In the genomic region with DNA sequence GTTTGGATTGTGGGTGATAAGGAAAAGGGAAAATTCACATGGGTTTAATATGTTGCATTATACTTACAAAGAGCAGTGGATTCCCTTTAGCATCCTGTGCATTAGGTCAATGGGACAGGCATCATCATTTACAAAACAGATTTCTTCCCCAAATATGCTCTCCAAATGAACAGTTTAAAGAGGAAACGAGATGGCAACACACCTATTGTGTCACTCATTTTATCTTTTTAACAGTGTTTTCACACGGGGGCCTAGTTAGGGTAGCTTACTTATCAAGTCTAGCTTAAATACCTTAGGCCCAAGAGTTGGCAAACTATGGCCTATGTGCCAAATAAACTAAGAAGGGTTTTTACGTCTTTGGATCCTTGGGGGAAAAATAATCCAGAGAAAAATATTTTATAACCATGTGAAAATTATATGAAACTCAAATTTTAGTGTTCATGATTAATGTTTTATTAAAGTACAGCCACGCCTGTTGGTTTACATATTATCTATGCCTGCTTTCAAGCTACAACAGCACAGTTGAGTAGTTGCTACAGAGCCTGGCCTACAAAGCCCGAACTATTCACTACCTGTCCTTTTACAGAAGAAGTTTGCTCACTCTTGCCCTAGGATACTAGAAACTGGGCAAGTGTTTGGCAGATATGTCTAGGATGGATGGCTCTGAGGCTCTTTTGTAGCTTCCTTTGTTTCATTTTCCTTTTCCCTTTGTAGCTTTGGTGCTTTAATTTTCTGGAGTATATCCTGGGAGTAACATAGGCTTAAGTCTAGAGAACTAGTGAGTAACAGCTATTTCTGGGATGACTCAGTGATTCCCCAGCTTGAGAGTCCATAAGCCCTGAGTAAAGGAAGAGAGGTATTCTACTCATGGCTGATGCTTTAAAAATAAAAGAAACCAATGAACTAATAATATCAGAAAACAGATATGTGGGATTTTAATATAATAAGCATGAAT, we compare ENCODE assay signal across 1 cellular context.
TF ChIP-seq lines count a peak whose summit lies in the region.

No MANE protein-coding gene starts in this region.

TF ChIP-seq in GM23338, 12 proteins besides CTCF, POLR2A, EP300 and RAD21:
- TF ChIP-seq, protein P1, sequence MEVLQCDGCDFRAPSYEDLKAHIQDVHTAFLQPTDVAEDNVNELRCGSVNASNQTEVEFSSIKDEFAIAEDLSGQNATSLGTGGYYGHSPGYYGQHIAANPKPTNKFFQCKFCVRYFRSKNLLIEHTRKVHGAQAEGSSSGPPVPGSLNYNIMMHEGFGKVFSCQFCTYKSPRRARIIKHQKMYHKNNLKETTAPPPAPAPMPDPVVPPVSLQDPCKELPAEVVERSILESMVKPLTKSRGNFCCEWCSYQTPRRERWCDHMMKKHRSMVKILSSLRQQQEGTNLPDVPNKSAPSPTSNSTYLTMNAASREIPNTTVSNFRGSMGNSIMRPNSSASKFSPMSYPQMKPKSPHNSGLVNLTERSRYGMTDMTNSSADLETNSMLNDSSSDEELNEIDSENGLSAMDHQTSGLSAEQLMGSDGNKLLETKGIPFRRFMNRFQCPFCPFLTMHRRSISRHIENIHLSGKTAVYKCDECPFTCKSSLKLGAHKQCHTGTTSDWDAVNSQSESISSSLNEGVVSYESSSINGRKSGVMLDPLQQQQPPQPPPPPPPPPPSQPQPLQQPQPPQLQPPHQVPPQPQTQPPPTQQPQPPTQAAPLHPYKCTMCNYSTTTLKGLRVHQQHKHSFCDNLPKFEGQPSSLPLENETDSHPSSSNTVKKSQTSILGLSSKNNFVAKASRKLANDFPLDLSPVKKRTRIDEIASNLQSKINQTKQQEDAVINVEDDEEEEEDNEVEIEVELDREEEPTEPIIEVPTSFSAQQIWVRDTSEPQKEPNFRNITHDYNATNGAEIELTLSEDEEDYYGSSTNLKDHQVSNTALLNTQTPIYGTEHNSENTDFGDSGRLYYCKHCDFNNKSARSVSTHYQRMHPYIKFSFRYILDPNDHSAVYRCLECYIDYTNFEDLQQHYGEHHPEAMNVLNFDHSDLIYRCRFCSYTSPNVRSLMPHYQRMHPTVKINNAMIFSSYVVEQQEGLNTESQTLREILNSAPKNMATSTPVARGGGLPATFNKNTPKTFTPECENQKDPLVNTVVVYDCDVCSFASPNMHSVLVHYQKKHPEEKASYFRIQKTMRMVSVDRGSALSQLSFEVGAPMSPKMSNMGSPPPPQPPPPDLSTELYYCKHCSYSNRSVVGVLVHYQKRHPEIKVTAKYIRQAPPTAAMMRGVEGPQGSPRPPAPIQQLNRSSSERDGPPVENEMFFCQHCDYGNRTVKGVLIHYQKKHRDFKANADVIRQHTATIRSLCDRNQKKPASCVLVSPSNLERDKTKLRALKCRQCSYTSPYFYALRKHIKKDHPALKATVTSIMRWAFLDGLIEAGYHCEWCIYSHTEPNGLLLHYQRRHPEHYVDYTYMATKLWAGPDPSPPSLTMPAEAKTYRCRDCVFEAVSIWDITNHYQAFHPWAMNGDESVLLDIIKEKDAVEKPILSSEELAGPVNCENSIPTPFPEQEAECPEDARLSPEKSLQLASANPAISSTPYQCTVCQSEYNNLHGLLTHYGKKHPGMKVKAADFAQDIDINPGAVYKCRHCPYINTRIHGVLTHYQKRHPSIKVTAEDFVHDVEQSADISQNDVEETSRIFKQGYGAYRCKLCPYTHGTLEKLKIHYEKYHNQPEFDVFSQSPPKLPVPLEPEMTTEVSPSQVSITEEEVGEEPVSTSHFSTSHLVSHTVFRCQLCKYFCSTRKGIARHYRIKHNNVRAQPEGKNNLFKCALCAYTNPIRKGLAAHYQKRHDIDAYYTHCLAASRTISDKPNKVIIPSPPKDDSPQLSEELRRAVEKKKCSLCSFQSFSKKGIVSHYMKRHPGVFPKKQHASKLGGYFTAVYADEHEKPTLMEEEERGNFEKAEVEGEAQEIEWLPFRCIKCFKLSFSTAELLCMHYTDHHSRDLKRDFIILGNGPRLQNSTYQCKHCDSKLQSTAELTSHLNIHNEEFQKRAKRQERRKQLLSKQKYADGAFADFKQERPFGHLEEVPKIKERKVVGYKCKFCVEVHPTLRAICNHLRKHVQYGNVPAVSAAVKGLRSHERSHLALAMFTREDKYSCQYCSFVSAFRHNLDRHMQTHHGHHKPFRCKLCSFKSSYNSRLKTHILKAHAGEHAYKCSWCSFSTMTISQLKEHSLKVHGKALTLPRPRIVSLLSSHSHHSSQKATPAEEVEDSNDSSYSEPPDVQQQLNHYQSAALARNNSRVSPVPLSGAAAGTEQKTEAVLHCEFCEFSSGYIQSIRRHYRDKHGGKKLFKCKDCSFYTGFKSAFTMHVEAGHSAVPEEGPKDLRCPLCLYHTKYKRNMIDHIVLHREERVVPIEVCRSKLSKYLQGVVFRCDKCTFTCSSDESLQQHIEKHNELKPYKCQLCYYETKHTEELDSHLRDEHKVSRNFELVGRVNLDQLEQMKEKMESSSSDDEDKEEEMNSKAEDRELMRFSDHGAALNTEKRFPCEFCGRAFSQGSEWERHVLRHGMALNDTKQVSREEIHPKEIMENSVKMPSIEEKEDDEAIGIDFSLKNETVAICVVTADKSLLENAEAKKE (CRISPR knock-in tag; IDR thresholded peaks at IDR 0.05), result no peak
- no peak for TF ChIP-seq ZNF331 (CRISPR knock-in tag; IDR thresholded peaks at IDR 0.05; ENCODE audit: low read depth)
- TF ChIP-seq EZH2phosphoT487 (IDR thresholded peaks at IDR 0.05; ENCODE audit: unreplicated experiment), result no peak
- TF ChIP-seq, protein P2, sequence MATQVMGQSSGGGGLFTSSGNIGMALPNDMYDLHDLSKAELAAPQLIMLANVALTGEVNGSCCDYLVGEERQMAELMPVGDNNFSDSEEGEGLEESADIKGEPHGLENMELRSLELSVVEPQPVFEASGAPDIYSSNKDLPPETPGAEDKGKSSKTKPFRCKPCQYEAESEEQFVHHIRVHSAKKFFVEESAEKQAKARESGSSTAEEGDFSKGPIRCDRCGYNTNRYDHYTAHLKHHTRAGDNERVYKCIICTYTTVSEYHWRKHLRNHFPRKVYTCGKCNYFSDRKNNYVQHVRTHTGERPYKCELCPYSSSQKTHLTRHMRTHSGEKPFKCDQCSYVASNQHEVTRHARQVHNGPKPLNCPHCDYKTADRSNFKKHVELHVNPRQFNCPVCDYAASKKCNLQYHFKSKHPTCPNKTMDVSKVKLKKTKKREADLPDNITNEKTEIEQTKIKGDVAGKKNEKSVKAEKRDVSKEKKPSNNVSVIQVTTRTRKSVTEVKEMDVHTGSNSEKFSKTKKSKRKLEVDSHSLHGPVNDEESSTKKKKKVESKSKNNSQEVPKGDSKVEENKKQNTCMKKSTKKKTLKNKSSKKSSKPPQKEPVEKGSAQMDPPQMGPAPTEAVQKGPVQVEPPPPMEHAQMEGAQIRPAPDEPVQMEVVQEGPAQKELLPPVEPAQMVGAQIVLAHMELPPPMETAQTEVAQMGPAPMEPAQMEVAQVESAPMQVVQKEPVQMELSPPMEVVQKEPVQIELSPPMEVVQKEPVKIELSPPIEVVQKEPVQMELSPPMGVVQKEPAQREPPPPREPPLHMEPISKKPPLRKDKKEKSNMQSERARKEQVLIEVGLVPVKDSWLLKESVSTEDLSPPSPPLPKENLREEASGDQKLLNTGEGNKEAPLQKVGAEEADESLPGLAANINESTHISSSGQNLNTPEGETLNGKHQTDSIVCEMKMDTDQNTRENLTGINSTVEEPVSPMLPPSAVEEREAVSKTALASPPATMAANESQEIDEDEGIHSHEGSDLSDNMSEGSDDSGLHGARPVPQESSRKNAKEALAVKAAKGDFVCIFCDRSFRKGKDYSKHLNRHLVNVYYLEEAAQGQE (IDR thresholded peaks at IDR 0.05; ENCODE audit: unreplicated experiment), result no peak
- no peak for TF ChIP-seq NANOG (IDR thresholded peaks at IDR 0.05; ENCODE audit: borderline replicate concordance)
